1 cellular context compared by ENCODE assay signal in genomic region chr9:125089331-125089730, GRCh38.
TF ChIP-seq lines count a peak whose summit lies in the region.

No MANE protein-coding gene starts in this region.

TF ChIP-seq in HepG2, 621 proteins besides CTCF, POLR2A, EP300 and RAD21 (continued from another document):
- TF ChIP-seq, protein P1, sequence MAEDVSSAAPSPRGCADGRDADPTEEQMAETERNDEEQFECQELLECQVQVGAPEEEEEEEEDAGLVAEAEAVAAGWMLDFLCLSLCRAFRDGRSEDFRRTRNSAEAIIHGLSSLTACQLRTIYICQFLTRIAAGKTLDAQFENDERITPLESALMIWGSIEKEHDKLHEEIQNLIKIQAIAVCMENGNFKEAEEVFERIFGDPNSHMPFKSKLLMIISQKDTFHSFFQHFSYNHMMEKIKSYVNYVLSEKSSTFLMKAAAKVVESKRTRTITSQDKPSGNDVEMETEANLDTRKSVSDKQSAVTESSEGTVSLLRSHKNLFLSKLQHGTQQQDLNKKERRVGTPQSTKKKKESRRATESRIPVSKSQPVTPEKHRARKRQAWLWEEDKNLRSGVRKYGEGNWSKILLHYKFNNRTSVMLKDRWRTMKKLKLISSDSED (CRISPR knock-in tag; IDR thresholded peaks at IDR 0.05): no peak
- TF ChIP-seq, protein P2, sequence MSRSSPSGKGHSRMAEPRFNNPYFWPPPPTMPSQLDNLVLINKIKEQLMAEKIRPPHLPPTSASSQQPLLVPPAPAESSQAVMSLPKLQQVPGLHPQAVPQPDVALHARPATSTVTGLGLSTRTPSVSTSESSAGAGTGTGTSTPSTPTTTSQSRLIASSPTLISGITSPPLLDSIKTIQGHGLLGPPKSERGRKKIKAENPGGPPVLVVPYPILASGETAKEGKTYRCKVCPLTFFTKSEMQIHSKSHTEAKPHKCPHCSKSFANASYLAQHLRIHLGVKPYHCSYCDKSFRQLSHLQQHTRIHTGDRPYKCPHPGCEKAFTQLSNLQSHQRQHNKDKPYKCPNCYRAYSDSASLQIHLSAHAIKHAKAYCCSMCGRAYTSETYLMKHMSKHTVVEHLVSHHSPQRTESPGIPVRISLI (CRISPR knock-in tag; IDR thresholded peaks at IDR 0.05; ENCODE audit: borderline replicate concordance): peak; percentile 40; the same call in 1 of the 2 replicates
